8 cellular contexts compared by ENCODE assay signal in the genomic region with DNA sequence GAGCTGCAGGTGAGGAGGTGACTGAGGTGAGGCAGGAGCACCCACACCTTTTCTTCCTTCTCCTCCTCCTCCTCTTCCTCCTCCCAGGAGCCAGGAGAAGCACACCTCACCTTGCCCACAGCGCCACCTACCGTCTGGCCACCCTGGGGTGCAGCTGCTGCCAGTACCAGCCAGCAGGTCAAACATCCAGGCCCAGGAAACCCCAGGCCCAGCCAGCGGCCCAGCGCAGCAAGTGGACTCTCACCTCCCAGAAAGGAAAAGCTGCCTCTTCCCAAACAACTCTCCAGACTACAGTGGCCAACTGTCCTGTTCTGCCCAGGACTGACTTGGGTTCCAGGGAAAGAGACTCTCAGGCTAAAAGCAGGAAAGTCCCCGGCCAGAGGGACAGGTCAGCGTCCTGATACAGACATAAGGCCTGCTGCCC. TPM values are rescaled to one million over a fixed set of nuclear protein-coding genes. Genes with fewer than 3 reads are reported as not detected.
DNase-seq lines count a peak whose midpoint lies in the region; ATAC-seq, FAIRE-seq and TF ChIP-seq lines count a peak whose summit lies in the region.

No MANE protein-coding gene starts in this region.

- POLR2A ChIA-PET in PC-3 (lab: Charles Lee; ENCODE audit: unreplicated experiment): no interaction called here

- CTCF ChIA-PET in PC-3 (lab: Charles Lee): interaction anchor here (1.8 kb wide), 1 partner anchor 72 kb away, joined by 12 read pairs; a partner anchor contains a TSS

- no peaks in the 10 kb centered on the region for H3K27me3 ChIP-seq in PC-3 (ENCODE audit: low read length)

- no TSS peak for BruUV-seq in PC-3 (replicated peaks; lab: Mats Ljungman, UMichigan)

- H3K9me3 ChIP-seq in PC-3 (ENCODE audit: low read length): no peaks in the 10 kb centered on the region

- DNase-seq in AG09309 (ENCODE audit: low read depth) (no peak), GM19239 (ENCODE audit: insufficient read length, low spot score) (peak; percentile 65), PC-3 (peak; percentile 85), head of caudate nucleus (peak; percentile 49 to 90 (median 81)), retina (peak; percentile 71)
- peak; percentile 17 for DNase-seq in activated T-helper 1 cell treated with anti-CD3 and anti-CD28 coated beads, Interleukin-2, amount 50 U/mL, for 16 hours (ENCODE audit: low read depth in 1 of 2, low spot score in 1 of 2)

- H3K4me2 ChIP-seq in PC-3 (ENCODE audit: low read length): no peak overlapping the region

- no peaks in the 10 kb centered on the region for H3K79me2 ChIP-seq in PC-3 (ENCODE audit: low read length)

- no peaks in the 10 kb centered on the region for H3F3A ChIP-seq in PC-3 (ENCODE audit: low read length, unreplicated experiment)

- ATAC-seq in PC-3 (peak; percentile 60; the same call in 1 of the 2 replicates), HG02938 (IDR thresholded peaks at IDR 0.05; ENCODE audit: unreplicated experiment) (no peak), GM21423 (IDR thresholded peaks at IDR 0.05; ENCODE audit: unreplicated experiment) (no peak)

- H3K27ac ChIP-seq in PC-3 (ENCODE audit: low read length): no peak overlapping the region

- no peak overlapping the region for H3K4me3 ChIP-seq in AG09309 (ENCODE audit: control insufficient read depth, low read depth, low read length)
- no peak overlapping the region for H3K4me3 ChIP-seq in PC-3 (ENCODE audit: low read length)

- no peak overlapping the region for H2AFZ ChIP-seq in PC-3 (ENCODE audit: low read length)

- H3K9ac ChIP-seq in PC-3 (ENCODE audit: low read length): no peak overlapping the region

- H3K36me3 ChIP-seq in PC-3 (ENCODE audit: low read depth, low read length): no peaks in the 10 kb centered on the region

- no peaks in the 10 kb centered on the region for H3K9me2 ChIP-seq in PC-3 (replicated peaks; ENCODE audit: low read length)

- peak; percentile 93 for TF ChIP-seq CTCF in AG09309 (IDR thresholded peaks at IDR 0.05; ENCODE audit: control insufficient read depth, insufficient read depth, low read depth, low read length, missing control alignments)
- TF ChIP-seq CTCF in PC-3 (conservative IDR thresholded peaks at IDR 0.05; ENCODE audit: low read depth, low read length): peak; percentile 93

- no peaks in the 10 kb centered on the region for H4K20me1 ChIP-seq in PC-3 (ENCODE audit: low read length)

- intact Hi-C loops in PC-3 (cut with micrococcal nuclease): no loop called here
- intact Hi-C loops in head of caudate nucleus (cut with DNase I): loop anchor here (5.0 kb wide), 1 partner anchor 71 kb away; a partner anchor contains a TSS

- no peaks in the 10 kb centered on the region for H3K4me1 ChIP-seq in PC-3 (ENCODE audit: insufficient read depth, low read length)

- no peak for FAIRE-seq in GM19239 (lab: Jason Lieb, UNC)

RNA-seq across cellular contexts. Expression of a gene that starts 22.7 kb away (rescaled TPM):
- 137 and 178 TPM in 2 replicates for total RNA-seq in PC-3 (2014; rRNA removed)
